In the genomic region with DNA sequence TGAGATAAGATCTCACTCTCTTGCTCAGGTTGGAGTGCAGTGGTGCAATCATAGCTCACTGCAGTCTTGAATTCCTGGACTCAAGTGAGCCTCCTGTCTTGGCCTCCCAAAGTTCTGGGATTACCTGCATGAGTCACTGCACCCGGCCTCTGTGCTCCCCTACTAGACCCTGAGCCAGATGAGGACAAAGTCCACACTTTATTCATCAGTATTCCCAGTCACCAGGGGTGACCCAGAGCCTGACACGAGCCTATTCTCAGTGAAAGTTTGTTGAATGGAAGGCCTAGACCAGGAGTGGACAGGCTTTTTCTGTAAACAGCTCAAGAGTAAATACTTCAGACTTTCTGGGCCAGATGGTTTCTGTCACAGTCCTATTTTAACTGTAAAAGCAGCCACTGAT, we compare ENCODE assay signal across 11 cellular contexts.
"Had no signal": no experiment of that assay in that cellular context is flagged by ENCODE, and none has a peak within 500 bp of the region (broad histone marks: within the 10 kb centered on the region; RNA-seq: fewer than 3 reads in every experiment).

No MANE protein-coding gene starts in this region.

- H3K9me3 ChIP-seq: suprapubic skin had no signal

- H3K4me1 ChIP-seq: suprapubic skin had no signal

- H3K27ac ChIP-seq: suprapubic skin had no signal

- FAIRE-seq: TTC549 had no signal

- H3K4me3 ChIP-seq: suprapubic skin had no signal

- ATAC-seq: T-helper 17 cell had no signal

- H3K36me3 ChIP-seq: suprapubic skin had no signal

- DNase-seq: activated CD4-positive, alpha-beta T cell treated with anti-CD3 and anti-CD28 coated beads, Interleukin-2, amount 50 U/mL, for 1 hour; activated naive CD4-positive, alpha-beta T cell treated with anti-CD3 and anti-CD28 coated beads, Interleukin-2, amount 10 ng/mL, durations not matched to agents 7 days and 5 days; hypothalamus; kidney glomerular epithelial cell; nephron progenitor cell; stimulated activated CD4-positive, alpha-beta T cell treated with anti-CD3 and anti-CD28 coated beads, Interleukin-4, amount 100 ng/mL, for 1 hour; stimulated activated CD8-positive, alpha-beta memory T cell treated with anti-CD3 and anti-CD28 coated beads, Interleukin-4, amount 100 ng/mL, for 48 hours; stimulated activated naive CD8-positive, alpha-beta T cell treated with anti-CD3 and anti-CD28 coated beads, Interleukin-15, Interleukin-2, amounts not matched to agents 100 U/mL and 50 U/mL, for 24 hours; T-helper 17 cell had no signal

- H3K27me3 ChIP-seq: suprapubic skin had no signal
